Comparison of ENCODE assay signal across 3 cellular contexts in genomic region chr5:173481821-173482220, GRCh38.
"Had no signal": no experiment of that assay in that cellular context is flagged by ENCODE, and none has a peak within 500 bp of the region (broad histone marks: within the 10 kb centered on the region; RNA-seq: fewer than 3 reads in every experiment).

No MANE protein-coding gene starts in this region.

- ATAC-seq: GM12878 had no signal

- H3K4me3 ChIP-seq: GM12878 had no signal

- DNase-seq: GDM1, GF-D8 had no signal
